ENCODE assay signal across 17 cellular contexts in the genomic region with DNA sequence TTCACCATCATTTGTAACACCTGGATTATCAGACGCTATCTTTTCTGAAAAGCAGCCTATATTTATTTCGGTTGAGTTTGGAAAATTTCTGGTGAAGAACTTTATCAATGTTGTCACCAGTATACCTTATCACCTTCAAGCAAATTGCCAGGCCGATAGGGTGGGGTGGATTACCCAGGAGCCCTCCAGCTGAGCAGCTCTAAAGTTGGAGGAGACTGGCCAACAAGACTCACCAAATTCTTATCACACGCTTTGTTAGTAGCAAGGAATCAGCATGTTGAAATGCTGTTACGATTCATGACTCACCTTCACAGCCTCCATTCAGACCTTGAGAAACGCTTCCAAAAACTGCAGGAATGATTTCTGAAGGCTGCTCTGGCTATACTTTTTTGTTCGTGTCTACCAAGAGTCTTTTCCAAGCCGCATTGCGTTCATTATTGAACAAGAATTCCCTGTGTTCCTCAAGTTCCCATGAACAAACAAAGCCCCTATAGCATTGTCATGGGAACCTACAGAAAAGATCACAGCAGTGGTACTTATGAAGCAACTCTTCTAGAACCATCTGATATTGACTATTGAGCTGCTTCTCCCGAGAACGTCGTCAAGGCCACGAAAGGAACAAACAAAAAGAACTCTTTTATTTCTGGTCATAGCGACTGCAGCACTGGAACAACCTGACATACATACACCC.
DNase-seq lines count a peak whose midpoint lies in the region; ATAC-seq and TF ChIP-seq lines count a peak whose summit lies in the region.
"Had no signal": no experiment of that assay in that cellular context is flagged by ENCODE, and none has a peak within 500 bp of the region (broad histone marks: within the 10 kb centered on the region; RNA-seq: fewer than 3 reads in every experiment).

No MANE protein-coding gene starts in this region.

- no peak for TF ChIP-seq CTCF in epithelial cell of esophagus (IDR thresholded peaks at IDR 0.05; ENCODE audit: insufficient read depth, low read depth, low read length, missing control alignments)

- H3K27me3 Mint-ChIP-seq in stimulated activated naive B cell treated with anti-CD40 and anti-IgM and Interleukin-4, amounts not matched to agents 10 μg/mL and 1 μg/mL and 100 μg/mL, for 72 hours = peaks cover 0 to 17% of the 10 kb centered on the region in 2 donors

- intact Hi-C loops in posterior vena cava (cut with DNase I) = no loop called here

- H3K36me3 Mint-ChIP-seq in stimulated activated naive B cell treated with anti-CD40 and anti-IgM and Interleukin-4, amounts not matched to agents 10 μg/mL and 1 μg/mL and 100 μg/mL, for 72 hours = no peaks in the 10 kb centered on the region

- no peak overlapping the region for H3K4me3 Mint-ChIP-seq in stimulated activated naive B cell treated with anti-CD40 and anti-IgM and Interleukin-4, amounts not matched to agents 10 μg/mL and 1 μg/mL and 100 μg/mL, for 72 hours

- H3K9me3 Mint-ChIP-seq in stimulated activated naive B cell treated with anti-CD40 and anti-IgM and Interleukin-4, amounts not matched to agents 10 μg/mL and 1 μg/mL and 100 μg/mL, for 72 hours = peaks cover 0 to 4% of the 10 kb centered on the region in 2 donors

- no peak for ATAC-seq in GM21367 (IDR thresholded peaks at IDR 0.05; ENCODE audit: unreplicated experiment)
- no peak for ATAC-seq in stimulated activated naive B cell treated with anti-CD40 and anti-IgM and Interleukin-4, amounts not matched to agents 10 μg/mL and 1 μg/mL and 100 μg/mL, for 72 hours (replicated peaks)
- ATAC-seq: HCT116 had no signal

- no peak overlapping the region for H3K4me3 ChIP-seq in epithelial cell of esophagus (ENCODE audit: low read length)
- H3K4me3 ChIP-seq: BLaER1 treated with 17β-estradiol and CSF1 and Interleukin-3, amounts not matched to agents 10 nM and 100 nM; MG63; SJCRH30 had no signal

- peaks cover 15 to 20% of the 10 kb centered on the region in 2 donors for H3K4me1 Mint-ChIP-seq in stimulated activated naive B cell treated with anti-CD40 and anti-IgM and Interleukin-4, amounts not matched to agents 10 μg/mL and 1 μg/mL and 100 μg/mL, for 72 hours

- peak; percentile 40 for DNase-seq in M059J (ENCODE audit: low read depth)
- peak; percentile 22 for DNase-seq in amniotic epithelial cell (ENCODE audit: low read depth)
- peak; percentile 8 for DNase-seq in epithelial cell of esophagus (ENCODE audit: low read depth)
- DNase-seq in posterior vena cava (ENCODE audit: low spot score) = no peak
- DNase-seq in C1 segment of cervical spinal cord (lab: John Stamatoyannopoulos, UW) = no peak
- no peak for DNase-seq in stimulated activated naive B cell treated with anti-CD40 and anti-IgM and Interleukin-4, amounts not matched to agents 10 μg/mL and 1 μg/mL and 100 μg/mL, for 72 hours
- DNase-seq: EL, KG1, MG63, NCI-H1417 treated with DMSO at 0.1 percent for 48 hours, NCI-H2081, NCI-H524, SJCRH30, SW 1271 had no signal

- no peak overlapping the region for H3K27ac Mint-ChIP-seq in stimulated activated naive B cell treated with anti-CD40 and anti-IgM and Interleukin-4, amounts not matched to agents 10 μg/mL and 1 μg/mL and 100 μg/mL, for 72 hours

Comparison
In these comparisons a context has a peak if more than half of its experiments do, and no peak if none do; other contexts are left out.
1. DNase-seq: peak in M059J (single experiment), amniotic epithelial cell (single experiment) and epithelial cell of esophagus (single experiment); none in posterior vena cava (single experiment), C1 segment of cervical spinal cord (0 of 14) and stimulated activated naive B cell treated with anti-CD40 and anti-IgM and Interleukin-4, amounts not matched to agents 10 μg/mL and 1 μg/mL and 100 μg/mL, for 72 hours (single experiment).